1 cellular context compared by ENCODE assay signal in genomic region chr6:11143394-11144371, GRCh38.
A peak's percentile ranks its signal among the peaks of the same experiment; 100 is the strongest.
TF ChIP-seq lines count a peak whose summit lies in the region.

No MANE protein-coding gene starts in this region.

TF ChIP-seq in K562, 482 proteins besides CTCF, POLR2A, EP300 and RAD21 (continued from another document and continues in another):
- no peak for TF ChIP-seq ELK3 (CRISPR knock-in tag; IDR thresholded peaks at IDR 0.05)
- TF ChIP-seq TRIM28 (IDR thresholded peaks at IDR 0.05) = peak; percentile 62; the same call in 1 of the 2 replicates
- TF ChIP-seq PRDM10 (IDR thresholded peaks at IDR 0.05; ENCODE audit: partially characterized antibody) = peak; percentile 91
- TF ChIP-seq EP400 (IDR thresholded peaks at IDR 0.05) = peak; percentile 65
- peak; percentile 65 for TF ChIP-seq ZNF24 (IDR thresholded peaks at IDR 0.05)
- TF ChIP-seq RUNX1 (IDR thresholded peaks at IDR 0.05; ENCODE audit: low read depth) = no peak
- TF ChIP-seq CREB3L1 (IDR thresholded peaks at IDR 0.05; ENCODE audit: borderline replicate concordance, low read depth) = peak; percentile 61; the same call in 1 of the 2 replicates
- TF ChIP-seq SMAD4 (CRISPR knock-in tag; conservative IDR thresholded peaks at IDR 0.05) = peak; percentile 66
- TF ChIP-seq ELF4 (CRISPR knock-in tag; IDR thresholded peaks at IDR 0.05) = peak; percentile 69; the same call in 1 of the 2 replicates
- TF ChIP-seq MEF2A (IDR thresholded peaks at IDR 0.05; ENCODE audit: control insufficient read depth, low read depth, low read length) = no peak
- peak; percentile 40; the same call in 1 of the 2 replicates for TF ChIP-seq NCOR1 (IDR thresholded peaks at IDR 0.05)
- TF ChIP-seq MAFK (IDR thresholded peaks at IDR 0.05; ENCODE audit: low read length) = peak; percentile 90
- no peak for TF ChIP-seq KLF10 (CRISPR knock-in tag; IDR thresholded peaks at IDR 0.05)
- TF ChIP-seq CXXC5 (CRISPR knock-in tag; IDR thresholded peaks at IDR 0.05) = peak; percentile 43; the same call in 1 of the 2 replicates
- peak; percentile 64 to 68; a peak in 2 of 4 replicates for TF ChIP-seq FOXK2 (conservative IDR thresholded peaks at IDR 0.05 in 1 of 2, IDR thresholded peaks at IDR 0.05 in 1 of 2; ENCODE audit: low read depth in 2 of 2)
- TF ChIP-seq FOSL1 (tag; conservative IDR thresholded peaks at IDR 0.05) = peak; percentile 100
- TF ChIP-seq ARNT (IDR thresholded peaks at IDR 0.05) = peak; percentile 65 to 81; a peak in 2 of 4 replicates
- peak; percentile 47 for TF ChIP-seq SETDB1 (IDR thresholded peaks at IDR 0.05; ENCODE audit: low read length)
- TF ChIP-seq LEF1 (IDR thresholded peaks at IDR 0.05) = peak; percentile 53; the same call in 1 of the 2 replicates
- TF ChIP-seq ZNF318 (IDR thresholded peaks at IDR 0.05; ENCODE audit: borderline replicate concordance in 1 of 2, low read depth in 1 of 2) = peak in 1 of 2 experiments; percentile 76; a peak in 2 of 4 replicates
- TF ChIP-seq ZNF316 (IDR thresholded peaks at IDR 0.05) = peak; percentile 98
- no peak for TF ChIP-seq CAMTA2 (CRISPR knock-in tag; conservative IDR thresholded peaks at IDR 0.05)
- peak; percentile 75; the same call in 1 of the 2 replicates for TF ChIP-seq ZNF197 (CRISPR knock-in tag; IDR thresholded peaks at IDR 0.05; ENCODE audit: low read depth)
- 0 out of 2 replicates have a peak, but pooled peaks have one; percentile 15 for TF ChIP-seq CHAMP1 (IDR thresholded peaks at IDR 0.05)
- TF ChIP-seq PBX2 (CRISPR knock-in tag; IDR thresholded peaks at IDR 0.05; ENCODE audit: low read depth) = no peak
- peak; percentile 85 for TF ChIP-seq PBX2 (tag; conservative IDR thresholded peaks at IDR 0.05; ENCODE audit: low read depth)
- TF ChIP-seq MEF2D (tag; conservative IDR thresholded peaks at IDR 0.05; ENCODE audit: low read depth) = peak; percentile 62; the same call in 1 of the 2 replicates
- peak; percentile 91 for TF ChIP-seq BACH1 (tag; IDR thresholded peaks at IDR 0.05)
- peak in 1 of 2 experiments; percentile 46 for TF ChIP-seq AFF1 (IDR thresholded peaks at IDR 0.05; ENCODE audit: low read depth in 1 of 2, partially characterized antibody in 2 of 2)
- TF ChIP-seq MEIS2 (IDR thresholded peaks at IDR 0.05; ENCODE audit: partially characterized antibody) = peak; percentile 84
- no peak for TF ChIP-seq ZFP36 (IDR thresholded peaks at IDR 0.05; ENCODE audit: low read depth, low read length, partially characterized antibody)
- no peak for TF ChIP-seq TAF15 (IDR thresholded peaks at IDR 0.05; ENCODE audit: low read depth, low read length)
- TF ChIP-seq RBM25 (IDR thresholded peaks at IDR 0.05; ENCODE audit: low read depth, low read length, severe bottlenecking) = peak; percentile 6
